In the genomic region with DNA sequence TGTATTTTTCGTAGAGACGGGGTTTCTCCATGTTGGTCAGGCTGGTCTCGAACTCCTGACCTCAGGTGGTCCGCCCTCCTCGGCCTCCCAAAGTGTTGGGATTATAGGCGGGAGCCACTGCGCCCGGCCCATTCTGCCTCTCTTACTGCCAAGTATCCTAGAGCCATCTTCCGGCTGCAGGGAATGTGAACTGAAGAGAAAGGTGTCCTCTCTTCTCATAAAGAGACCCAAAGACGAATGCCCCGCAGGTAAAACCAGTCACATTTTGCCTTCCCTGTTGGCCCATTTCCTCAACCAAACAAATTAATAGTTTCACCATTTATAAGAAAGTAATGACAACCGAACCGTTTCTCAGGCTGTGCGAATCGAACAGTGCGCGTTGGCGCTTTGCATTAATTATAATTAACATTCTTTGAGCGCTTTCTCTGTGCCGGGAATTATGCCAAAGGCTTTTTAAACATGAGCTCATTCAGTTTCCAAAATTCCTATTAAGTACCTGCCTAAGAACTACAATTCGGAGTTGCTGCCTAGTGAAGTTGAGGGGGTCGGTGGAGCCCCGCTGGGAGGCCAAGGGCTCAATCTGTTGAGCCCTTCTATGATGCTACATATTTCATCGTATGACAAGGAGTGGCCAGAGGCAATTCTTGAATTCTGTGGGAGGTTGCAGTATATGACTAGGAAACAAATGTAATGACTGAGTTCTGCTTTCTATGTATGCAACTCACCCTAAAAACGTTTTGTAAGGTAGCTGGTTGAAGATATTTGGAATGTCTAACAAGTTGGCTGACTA, we compare ENCODE assay signal across 1 cellular context.
A peak's percentile ranks its signal among the peaks of the same experiment; 100 is the strongest.
TF ChIP-seq lines count a peak whose summit lies in the region.

No MANE protein-coding gene starts in this region.

TF ChIP-seq in K562, 482 proteins besides CTCF, POLR2A, EP300 and RAD21:
- no peak for TF ChIP-seq HCFC1 (IDR thresholded peaks at IDR 0.05; ENCODE audit: low read depth, low read length)
- TF ChIP-seq SMARCE1 (IDR thresholded peaks at IDR 0.05) = 0 out of 2 replicates have a peak, but pooled peaks have one; percentile 7
- TF ChIP-seq NR2C2 (CRISPR knock-in tag; IDR thresholded peaks at IDR 0.05) = no peak
- peak; percentile 25; the same call in 1 of the 2 replicates for TF ChIP-seq NR2C2 (tag; IDR thresholded peaks at IDR 0.05)
- TF ChIP-seq, protein P1, sequence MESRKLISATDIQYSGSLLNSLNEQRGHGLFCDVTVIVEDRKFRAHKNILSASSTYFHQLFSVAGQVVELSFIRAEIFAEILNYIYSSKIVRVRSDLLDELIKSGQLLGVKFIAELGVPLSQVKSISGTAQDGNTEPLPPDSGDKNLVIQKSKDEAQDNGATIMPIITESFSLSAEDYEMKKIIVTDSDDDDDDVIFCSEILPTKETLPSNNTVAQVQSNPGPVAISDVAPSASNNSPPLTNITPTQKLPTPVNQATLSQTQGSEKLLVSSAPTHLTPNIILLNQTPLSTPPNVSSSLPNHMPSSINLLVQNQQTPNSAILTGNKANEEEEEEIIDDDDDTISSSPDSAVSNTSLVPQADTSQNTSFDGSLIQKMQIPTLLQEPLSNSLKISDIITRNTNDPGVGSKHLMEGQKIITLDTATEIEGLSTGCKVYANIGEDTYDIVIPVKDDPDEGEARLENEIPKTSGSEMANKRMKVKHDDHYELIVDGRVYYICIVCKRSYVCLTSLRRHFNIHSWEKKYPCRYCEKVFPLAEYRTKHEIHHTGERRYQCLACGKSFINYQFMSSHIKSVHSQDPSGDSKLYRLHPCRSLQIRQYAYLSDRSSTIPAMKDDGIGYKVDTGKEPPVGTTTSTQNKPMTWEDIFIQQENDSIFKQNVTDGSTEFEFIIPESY (CRISPR knock-in tag; IDR thresholded peaks at IDR 0.05) = peak; percentile 90
- peak; percentile 78 for TF ChIP-seq FOSL1 (tag; conservative IDR thresholded peaks at IDR 0.05)
- peak; percentile 2; the same call in 1 of the 2 replicates for TF ChIP-seq ARID1B (IDR thresholded peaks at IDR 0.05)
- no peak for TF ChIP-seq JUN (IDR thresholded peaks at IDR 0.05; ENCODE audit: borderline replicate concordance, low read depth, low read length)
- TF ChIP-seq JUN (CRISPR knock-in tag; IDR thresholded peaks at IDR 0.05; ENCODE audit: borderline replicate concordance) = 0 out of 2 replicates have a peak, but pooled peaks have one; percentile 13
- TF ChIP-seq LEF1 (IDR thresholded peaks at IDR 0.05) = no peak
- TF ChIP-seq ERF (CRISPR knock-in tag; IDR thresholded peaks at IDR 0.05) = no peak
- no peak for TF ChIP-seq RBM25 (IDR thresholded peaks at IDR 0.05; ENCODE audit: low read depth, low read length, severe bottlenecking)
- TF ChIP-seq, protein P2, sequence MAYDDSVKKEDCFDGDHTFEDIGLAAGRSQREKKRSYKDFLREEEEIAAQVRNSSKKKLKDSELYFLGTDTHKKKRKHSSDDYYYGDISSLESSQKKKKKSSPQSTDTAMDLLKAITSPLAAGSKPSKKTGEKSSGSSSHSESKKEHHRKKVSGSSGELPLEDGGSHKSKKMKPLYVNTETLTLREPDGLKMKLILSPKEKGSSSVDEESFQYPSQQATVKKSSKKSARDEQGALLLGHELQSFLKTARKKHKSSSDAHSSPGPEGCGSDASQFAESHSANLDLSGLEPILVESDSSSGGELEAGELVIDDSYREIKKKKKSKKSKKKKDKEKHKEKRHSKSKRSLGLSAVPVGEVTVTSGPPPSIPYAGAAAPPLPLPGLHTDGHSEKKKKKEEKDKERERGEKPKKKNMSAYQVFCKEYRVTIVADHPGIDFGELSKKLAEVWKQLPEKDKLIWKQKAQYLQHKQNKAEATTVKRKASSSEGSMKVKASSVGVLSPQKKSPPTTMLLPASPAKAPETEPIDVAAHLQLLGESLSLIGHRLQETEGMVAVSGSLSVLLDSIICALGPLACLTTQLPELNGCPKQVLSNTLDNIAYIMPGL (CRISPR knock-in tag; IDR thresholded peaks at IDR 0.05) = no peak
- TF ChIP-seq, protein P3, sequence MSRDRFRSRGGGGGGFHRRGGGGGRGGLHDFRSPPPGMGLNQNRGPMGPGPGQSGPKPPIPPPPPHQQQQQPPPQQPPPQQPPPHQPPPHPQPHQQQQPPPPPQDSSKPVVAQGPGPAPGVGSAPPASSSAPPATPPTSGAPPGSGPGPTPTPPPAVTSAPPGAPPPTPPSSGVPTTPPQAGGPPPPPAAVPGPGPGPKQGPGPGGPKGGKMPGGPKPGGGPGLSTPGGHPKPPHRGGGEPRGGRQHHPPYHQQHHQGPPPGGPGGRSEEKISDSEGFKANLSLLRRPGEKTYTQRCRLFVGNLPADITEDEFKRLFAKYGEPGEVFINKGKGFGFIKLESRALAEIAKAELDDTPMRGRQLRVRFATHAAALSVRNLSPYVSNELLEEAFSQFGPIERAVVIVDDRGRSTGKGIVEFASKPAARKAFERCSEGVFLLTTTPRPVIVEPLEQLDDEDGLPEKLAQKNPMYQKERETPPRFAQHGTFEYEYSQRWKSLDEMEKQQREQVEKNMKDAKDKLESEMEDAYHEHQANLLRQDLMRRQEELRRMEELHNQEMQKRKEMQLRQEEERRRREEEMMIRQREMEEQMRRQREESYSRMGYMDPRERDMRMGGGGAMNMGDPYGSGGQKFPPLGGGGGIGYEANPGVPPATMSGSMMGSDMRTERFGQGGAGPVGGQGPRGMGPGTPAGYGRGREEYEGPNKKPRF (IDR thresholded peaks at IDR 0.05; ENCODE audit: low read depth, low read length) = no peak
- TF ChIP-seq MEIS2 (IDR thresholded peaks at IDR 0.05; ENCODE audit: partially characterized antibody) = peak; percentile 12
